In the genomic region with DNA sequence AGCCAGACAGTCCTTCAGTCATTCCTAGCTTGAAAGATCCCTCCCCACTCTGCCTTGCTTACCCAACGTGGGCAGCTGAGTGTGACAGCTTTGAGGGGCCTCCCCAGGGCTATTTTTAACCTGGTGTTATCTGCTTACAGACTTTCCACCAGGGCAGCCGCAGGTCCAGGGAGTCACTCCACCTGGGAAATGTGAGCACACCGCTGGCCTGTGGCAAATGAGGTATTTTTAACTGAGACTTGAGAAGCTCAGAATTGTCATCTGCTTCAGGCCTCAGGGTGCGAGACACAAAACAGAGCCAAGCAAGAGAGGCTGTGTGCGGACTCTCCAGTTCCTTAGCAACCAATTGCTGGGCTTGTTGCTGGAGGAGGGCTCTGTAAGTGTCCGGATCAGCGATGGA, we compare ENCODE assay signal across 15 cellular contexts. TPM values are rescaled to one million over a fixed set of nuclear protein-coding genes. Genes with fewer than 3 reads are reported as not detected.
DNase-seq lines count a peak whose midpoint lies in the region; ATAC-seq, FAIRE-seq and TF ChIP-seq lines count a peak whose summit lies in the region.
"Had no signal": no experiment of that assay in that cellular context is flagged by ENCODE, and none has a peak within 500 bp of the region (broad histone marks: within the 10 kb centered on the region; RNA-seq: fewer than 3 reads in every experiment).

No MANE protein-coding gene starts in this region.

- WGBS in GM12878 (ENCODE audit: insufficient coverage, insufficient replicate concordance, low lambda C conversion rate, missing lambda C conversion rate), result 27% methylated on average over 7 of the region's 7 CpGs
- no CpG with 5 or more reads among the region's 7 CpGs for WGBS in neuronal stem cell (ENCODE audit: extremely low coverage in 2 of 2, insufficient read length in 2 of 2, insufficient replicate concordance in 1 of 2), 2 donors

- H3K4me3 ChIP-seq in GM12878, result no peak overlapping the region
- H3K4me3 ChIP-seq in neuronal stem cell (ENCODE audit: low read length in 2 of 2), result no peak overlapping the region
- no peak overlapping the region for H3K4me3 ChIP-seq in vagina
- H3K4me3 ChIP-seq: breast epithelium, sigmoid colon had no signal

- no peaks in the 10 kb centered on the region for H3K79me1 ChIP-seq in neuronal stem cell (ENCODE audit: low read depth, low read length)

- TF ChIP-seq POLR2A in GM12878 (IDR thresholded peaks at IDR 0.05; ENCODE audit: low read depth, low read length), result no peak
- TF ChIP-seq POLR2A in vagina (IDR thresholded peaks at IDR 0.05), result no peak

- no peak for TF ChIP-seq CTCF in GM12878 (IDR thresholded peaks at IDR 0.05 in 2 of 3, conservative IDR thresholded peaks at IDR 0.05 in 1 of 3; ENCODE audit: control insufficient read depth in 2 of 3, extremely low read depth in 1 of 3, insufficient read depth in 1 of 3, low read depth in 3 of 3, low read length in 3 of 3)
- no peak for TF ChIP-seq CTCF in vagina (IDR thresholded peaks at IDR 0.05)

- POLR2A ChIA-PET in GM12878 (lab: Charles Lee), result no interaction called here

- CTCF ChIA-PET in GM12878 (lab: Yijun Ruan, JAX), result interaction anchor here (1.4 to 2.4 kb wide), 3 partner anchors 12 to 79 kb away, joined by 3 to 15 read pairs (median 8); no protein-coding TSS in a partner anchor

- no peak overlapping the region for H4K8ac ChIP-seq in neuronal stem cell (ENCODE audit: low read depth, low read length)

- H2AK5ac ChIP-seq in neuronal stem cell (ENCODE audit: low read depth, low read length), result no peak overlapping the region

- H3K14ac ChIP-seq in neuronal stem cell (ENCODE audit: low read length), result no peak overlapping the region

- DNase-seq in GM12878 (ENCODE audit: low read depth, low spot score) (no peak), neuronal stem cell (ENCODE audit: low spot score) (no peak), superior temporal gyrus (ENCODE audit: extremely low spot score) (no peak), vagina (ENCODE audit: extremely low spot score in 2 of 2) (no peak), GM19239 (ENCODE audit: insufficient read length, low spot score) (no peak), NCI-H2227 (lab: John Stamatoyannopoulos, UW; ENCODE audit: unreplicated experiment) (no peak)
- DNase-seq: activated naive CD4-positive, alpha-beta T cell treated with anti-CD3 and anti-CD28 coated beads, Interleukin-2, amount 10 ng/mL, durations not matched to agents 7 days and 5 days; kidney; naive thymus-derived CD4-positive, alpha-beta T cell; sigmoid colon; substantia nigra had no signal

- intact Hi-C loops in GM12878 (cut with micrococcal nuclease; ENCODE audit: unreplicated experiment) (no loop called here), vagina (cut with DNase I) (no loop called here)

- SMC1A ChIA-PET in GM12878 (lab: Charles Lee; ENCODE audit: uncharacterized antibody, unreplicated experiment), result interaction anchor here (0.7 to 0.9 kb wide), 3 partner anchors 12 to 17 kb away, joined by 3 to 4 read pairs (median 3); no protein-coding TSS in a partner anchor

- H3K23ac ChIP-seq in neuronal stem cell (ENCODE audit: low read depth, low read length, poor library complexity), result no peak overlapping the region

- H2AFZ ChIP-seq in GM12878 (ENCODE audit: control insufficient read depth, low read depth, low read length), result no peak overlapping the region; the same call in 1 of the 2 replicates
- peak overlapping the region; percentile 83 for H2AFZ ChIP-seq in neuronal stem cell (ENCODE audit: low read length)

- FAIRE-seq in GM12878 (lab: Jason Lieb, UNC) (no peak), GM19239 (lab: Jason Lieb, UNC) (no peak)
- FAIRE-seq: frontal cortex, kidney had no signal

- peak overlapping the region; percentile 44 for H3K18ac ChIP-seq in neuronal stem cell (ENCODE audit: low read length)

- H2BK120ac ChIP-seq in neuronal stem cell (ENCODE audit: low read depth, low read length), result no peak overlapping the region

- in situ Hi-C loops in GM12878 (cut with MboI), result no loop called here

- H3K27ac ChIP-seq in GM12878 (ENCODE audit: control insufficient read depth, insufficient read depth) (no peak overlapping the region), neuronal stem cell (replicated peaks; ENCODE audit: low read length) (no peak overlapping the region), vagina (no peak overlapping the region)
- H3K27ac ChIP-seq: breast epithelium, sigmoid colon had no signal

- no peak overlapping the region for H2BK5ac ChIP-seq in neuronal stem cell (ENCODE audit: low read length)

- no peak overlapping the region for H3K4ac ChIP-seq in neuronal stem cell (ENCODE audit: low read length)

- no peaks in the 10 kb centered on the region for H3K36me3 ChIP-seq in GM12878 (ENCODE audit: control insufficient read depth in 2 of 2, insufficient read depth in 2 of 2, low read length in 1 of 2)
- H3K36me3 ChIP-seq in neuronal stem cell (replicated peaks in 1 of 2; ENCODE audit: control insufficient read depth in 2 of 2, insufficient read depth in 2 of 2, low read length in 2 of 2), result no peaks in the 10 kb centered on the region
- H3K36me3 ChIP-seq in vagina, result no peaks in the 10 kb centered on the region
- H3K36me3 ChIP-seq: breast epithelium, sigmoid colon had no signal

- H3K27me3 ChIP-seq in GM12878 (replicated peaks in 1 of 2; ENCODE audit: control insufficient read depth in 2 of 2, insufficient read depth in 2 of 2, low read length in 1 of 2) (no peaks in the 10 kb centered on the region), neuronal stem cell (ENCODE audit: control insufficient read depth in 3 of 3, insufficient read depth in 3 of 3, low read depth in 1 of 3, low read length in 3 of 3) (no peaks in the 10 kb centered on the region), vagina (no peaks in the 10 kb centered on the region)
- H3K27me3 ChIP-seq: sigmoid colon had no signal

- H3K79me2 ChIP-seq in GM12878 (ENCODE audit: control insufficient read depth, insufficient read depth, low read length), result no peaks in the 10 kb centered on the region

- no peak overlapping the region for H3K9ac ChIP-seq in GM12878 (ENCODE audit: control insufficient read depth, insufficient read depth, low read length)
- no peak overlapping the region for H3K9ac ChIP-seq in neuronal stem cell (ENCODE audit: low read depth, low read length, poor library complexity)

- H4K20me1 ChIP-seq in GM12878 (ENCODE audit: control insufficient read depth, insufficient read depth), result no peaks in the 10 kb centered on the region

- H3K4me2 ChIP-seq in GM12878 (ENCODE audit: control insufficient read depth, insufficient read depth) (peak overlapping the region; percentile 60), neuronal stem cell (ENCODE audit: insufficient read depth, low read length, poor library complexity, severe bottlenecking) (no peak overlapping the region)

- no peak for TF ChIP-seq EP300 in GM12878 (IDR thresholded peaks at IDR 0.05; ENCODE audit: borderline replicate concordance in 1 of 2, control insufficient read depth in 1 of 2, low read depth in 2 of 2, low read length in 2 of 2)

- no TSS peak for BruUV-seq in GM12878 (replicated peaks; lab: Mats Ljungman, UMichigan)

- H4K91ac ChIP-seq in neuronal stem cell (ENCODE audit: low read depth, low read length, poor library complexity), result no peak overlapping the region

- H3K4me1 ChIP-seq in GM12878 (ENCODE audit: control insufficient read depth, insufficient read depth, low read length) (peaks cover 9% of the 10 kb centered on the region), neuronal stem cell (ENCODE audit: control insufficient read depth in 2 of 2, insufficient read depth in 1 of 2, low read depth in 1 of 2, low read length in 2 of 2) (peaks cover 4 to 7% of the 10 kb centered on the region in 2 donors), vagina (no peaks in the 10 kb centered on the region)
- H3K4me1 ChIP-seq: breast epithelium, sigmoid colon had no signal

- no peak overlapping the region for H2BK12ac ChIP-seq in neuronal stem cell (ENCODE audit: low read length)

- RAD21 ChIA-PET in GM12878 (lab: Charles Lee; ENCODE audit: unreplicated experiment), result interaction anchor here (1.2 to 1.5 kb wide), 3 partner anchors 12 to 14 kb away, joined by 5 to 10 read pairs (median 6); no protein-coding TSS in a partner anchor

- ATAC-seq in GM18511 (IDR thresholded peaks at IDR 0.05; ENCODE audit: unreplicated experiment) (peak; percentile 65), HG02884 (IDR thresholded peaks at IDR 0.05; ENCODE audit: unreplicated experiment) (peak; percentile 64), GM12878 (peak; percentile 85)
- ATAC-seq: naive thymus-derived CD4-positive, alpha-beta T cell had no signal

- no peak overlapping the region for H2BK15ac ChIP-seq in neuronal stem cell (ENCODE audit: low read length)

- no peak for TF ChIP-seq RAD21 in GM12878 (IDR thresholded peaks at IDR 0.05; ENCODE audit: insufficient read depth, low read depth, low read length)

- H3K9me3 ChIP-seq in GM12878 (replicated peaks; ENCODE audit: control insufficient read depth, insufficient read depth, low read length) (no peaks in the 10 kb centered on the region), neuronal stem cell (replicated peaks in 1 of 2; ENCODE audit: control insufficient read depth in 2 of 2, insufficient read depth in 1 of 2, low read depth in 1 of 2, low read length in 2 of 2) (no peaks in the 10 kb centered on the region), vagina (no peaks in the 10 kb centered on the region)
- H3K9me3 ChIP-seq: breast epithelium, sigmoid colon had no signal

TF ChIP-seq in GM12878, 131 proteins besides CTCF, POLR2A, EP300 and RAD21 (continues in another document):
- TF ChIP-seq NR2C1 (IDR thresholded peaks at IDR 0.05) (no peak), IKZF1 (conservative IDR thresholded peaks at IDR 0.05) (0 out of 2 replicates have a peak, but pooled peaks have one; percentile 62)

RNA-seq across cellular contexts. Expression of gene CORIN, which starts 13.0 kb away (rescaled TPM):
- total RNA-seq in GM12878 (2013; cell fraction: nucleolus; rRNA removed), result 0.77 and 1.1 TPM in 2 replicates
- total RNA-seq in GM12878 (2014; rRNA removed) (0.06 TPM in 1 of 2 replicates, not detected in the other), GM12878 (2014; rRNA removed; fragmentation: Illumina TruSeq; extraction: Trizol) (0.04 TPM in 1 of 2 replicates, not detected in the other), GM12878 (2021) (not detected in 2 replicates), vagina (5.4 TPM)
- not detected for polyA plus RNA-seq in GM12878 (2011; ENCODE audit: low read depth)
- polyA plus RNA-seq in GM12878 (2011; rRNA removed) (0.45 and 0.68 TPM in 2 replicates), GM12878 (2014; fragmentation: Illumina TruSeq; extraction: Trizol) (not detected in 2 replicates), GM12878 (2014; fragmentation: Nextera tagmentation; extraction: Ambion mirVana) (under 1 TPM; 0.02 to 0.10 TPM), GM12878 (2014; rRNA removed) (0.10 TPM in 1 of 2 replicates, not detected in the other), GM12878 (2016; fragmentation: Nextera tagmentation; extraction: Ambion mirVana) (under 1 TPM; 0.09 to 0.21 TPM)
- 0.07 and 0.10 TPM in 2 replicates for polyA plus RNA-seq in GM12878 (2011; cell fraction: cytosol; rRNA removed)
- 1.3 and 2.1 TPM in 2 replicates for polyA plus RNA-seq in GM12878 (2011; cell fraction: nucleus; rRNA removed)
- polyA plus RNA-seq in GM12878 (2012), result 0.18 TPM in 1 of 2 replicates, not detected in the other
- 1.8 and 2.0 TPM in 2 replicates for polyA minus RNA-seq in GM12878 (2011; rRNA and poly(A)+ RNA removed)
- polyA minus RNA-seq in GM12878 (2011; cell fraction: cytosol; rRNA and poly(A)+ RNA removed), result not detected in 2 replicates
- polyA minus RNA-seq in GM12878 (2011; cell fraction: nucleus; rRNA and poly(A)+ RNA removed), result 1.2 TPM in 2 replicates
- polyA plus RNA-seq in neuronal stem cell (2013, experiment 1 of 2), result 0.17 TPM
- polyA plus RNA-seq in neuronal stem cell (2013, experiment 2 of 2), result 0.04 TPM
